7 cellular contexts compared by ENCODE assay signal in genomic region chr5:151156732-151157402, GRCh38. TPM values are rescaled to one million over a fixed set of nuclear protein-coding genes. Genes with fewer than 3 reads are reported as not detected.
DNase-seq lines count a peak whose midpoint lies in the region; ATAC-seq, FAIRE-seq and TF ChIP-seq lines count a peak whose summit lies in the region.

No MANE protein-coding gene starts in this region.

- H3K4me1 Mint-ChIP-seq in astrocyte (ENCODE audit: low read depth, unreplicated experiment): peaks cover 39% of the 10 kb centered on the region
- peaks cover 68% of the 10 kb centered on the region for H3K4me1 Mint-ChIP-seq in stimulated activated naive CD8-positive, alpha-beta T cell treated with anti-CD3 and anti-CD28 coated beads, Interleukin-15, Interleukin-2, amounts not matched to agents 100 ng/mL and 50 ng/mL, for 24 hours (ENCODE audit: low read depth)

- peak overlapping the region; percentile 92 for H3K9ac ChIP-seq in astrocyte (ENCODE audit: low read length)

- H3K9me3 ChIP-seq in KOPT-K1 (ENCODE audit: insufficient read depth, low read length, poor library complexity, severe bottlenecking): no peaks in the 10 kb centered on the region
- H3K9me3 ChIP-seq in astrocyte (ENCODE audit: insufficient read depth, low read depth, low read length): no peaks in the 10 kb centered on the region

- H3K4me3 Mint-ChIP-seq in astrocyte (ENCODE audit: unreplicated experiment): peak overlapping the region; percentile 95
- H3K4me3 Mint-ChIP-seq in stimulated activated naive CD8-positive, alpha-beta T cell treated with anti-CD3 and anti-CD28 coated beads, Interleukin-15, Interleukin-2, amounts not matched to agents 100 ng/mL and 50 ng/mL, for 24 hours: peak overlapping the region; percentile 98

- H3K36me3 ChIP-seq in KOPT-K1 (ENCODE audit: insufficient read depth, low read length): 0 out of 2 replicates have a peak, but pooled peaks cover 4% of the 10 kb centered on the region
- peaks cover 6% of the 10 kb centered on the region for H3K36me3 ChIP-seq in astrocyte (ENCODE audit: insufficient read depth, low read length)

- no peak for DNase-seq in astrocyte (ENCODE audit: low read depth)
- DNase-seq in iris pigment epithelial cell (ENCODE audit: low read depth): peak; percentile 41
- DNase-seq in cortex of kidney (lab: John Stamatoyannopoulos, UW): no peak
- no peak for DNase-seq in H4 (ENCODE audit: low spot score)

- peaks cover 42% of the 10 kb centered on the region for H4K20me1 ChIP-seq in astrocyte (ENCODE audit: insufficient read depth, low read length)

- peak overlapping the region; percentile 89 for H2AFZ ChIP-seq in astrocyte (ENCODE audit: low read depth, low read length)

- H3K4me3 ChIP-seq in astrocyte (ENCODE audit: insufficient read depth, low read depth, low read length): peak overlapping the region; percentile 83

- no peak for ATAC-seq in GM18505 (IDR thresholded peaks at IDR 0.05; ENCODE audit: unreplicated experiment)

- no peaks in the 10 kb centered on the region for H3K27me3 ChIP-seq in astrocyte (ENCODE audit: insufficient read depth, low read length)

- H3K4me2 ChIP-seq in astrocyte (ENCODE audit: low read length): peak overlapping the region; percentile 92

- peak overlapping the region; percentile 55 for H3K27ac Mint-ChIP-seq in astrocyte (ENCODE audit: unreplicated experiment)
- H3K27ac Mint-ChIP-seq in stimulated activated naive CD8-positive, alpha-beta T cell treated with anti-CD3 and anti-CD28 coated beads, Interleukin-15, Interleukin-2, amounts not matched to agents 100 ng/mL and 50 ng/mL, for 24 hours: peak overlapping the region; percentile 83

- peaks cover 66% of the 10 kb centered on the region for H3K79me2 ChIP-seq in astrocyte (ENCODE audit: insufficient read depth, low read length)

- no peak for TF ChIP-seq CTCF in astrocyte (IDR thresholded peaks at IDR 0.05; ENCODE audit: insufficient read depth, low read depth, low read length)

- peaks cover 10% of the 10 kb centered on the region for H3K27me3 Mint-ChIP-seq in astrocyte (ENCODE audit: low read depth, unreplicated experiment)
- no peaks in the 10 kb centered on the region for H3K27me3 Mint-ChIP-seq in stimulated activated naive CD8-positive, alpha-beta T cell treated with anti-CD3 and anti-CD28 coated beads, Interleukin-15, Interleukin-2, amounts not matched to agents 100 ng/mL and 50 ng/mL, for 24 hours

- TF ChIP-seq POLR2A in GM18505 (IDR thresholded peaks at IDR 0.05; ENCODE audit: borderline replicate concordance, extremely low read depth, insufficient read depth, insufficient read length): peak; percentile 33

- no peak for FAIRE-seq in astrocyte (lab: Jason Lieb, UNC)

- no peaks in the 10 kb centered on the region for H3K9me3 Mint-ChIP-seq in astrocyte (ENCODE audit: unreplicated experiment)
- H3K9me3 Mint-ChIP-seq in stimulated activated naive CD8-positive, alpha-beta T cell treated with anti-CD3 and anti-CD28 coated beads, Interleukin-15, Interleukin-2, amounts not matched to agents 100 ng/mL and 50 ng/mL, for 24 hours: no peaks in the 10 kb centered on the region

- H3K27ac ChIP-seq in KOPT-K1 (ENCODE audit: low read depth, low read length, poor library complexity, severe bottlenecking): peak overlapping the region; percentile 89
- peak overlapping the region; percentile 73 for H3K27ac ChIP-seq in astrocyte (ENCODE audit: low read depth, low read length)

- peaks cover 4% of the 10 kb centered on the region for H3K36me3 Mint-ChIP-seq in astrocyte (ENCODE audit: low read depth, unreplicated experiment)
- H3K36me3 Mint-ChIP-seq in stimulated activated naive CD8-positive, alpha-beta T cell treated with anti-CD3 and anti-CD28 coated beads, Interleukin-15, Interleukin-2, amounts not matched to agents 100 ng/mL and 50 ng/mL, for 24 hours (ENCODE audit: low read depth): peaks cover 35% of the 10 kb centered on the region

- peaks cover 21% of the 10 kb centered on the region for H3K4me1 ChIP-seq in astrocyte (ENCODE audit: insufficient read depth, low read length)

RNA-seq across cellular contexts. Expression of gene ANXA6, which starts 0.7 kb away (rescaled TPM):
- 320 and 349 TPM in 2 replicates for total RNA-seq in astrocyte
- total RNA-seq in H4 (2014; rRNA removed; shearing (Covaris generic)): 113 and 131 TPM in 2 replicates
